In the genomic region with DNA sequence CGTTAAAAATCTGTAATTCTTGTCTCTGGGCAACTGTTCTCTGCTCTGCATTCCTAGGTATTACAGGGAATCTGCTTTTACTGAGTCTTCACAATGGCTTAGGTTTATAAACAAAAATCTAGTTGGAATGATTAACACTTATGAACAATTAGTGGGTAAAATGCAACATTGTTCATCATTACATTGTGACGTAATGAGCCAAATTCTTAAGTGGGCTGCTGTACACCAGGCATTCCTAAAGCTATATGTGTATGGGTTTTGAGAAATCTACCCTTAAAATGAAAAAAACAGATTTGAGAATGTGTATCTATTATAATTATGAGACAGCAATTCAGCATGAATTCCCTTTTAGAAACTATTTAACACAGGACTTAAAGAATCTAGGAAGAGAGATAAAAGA, we compare ENCODE assay signal across 28 cellular contexts. TPM values are rescaled to one million over a fixed set of nuclear protein-coding genes. Genes with fewer than 3 reads are reported as not detected.
"Had no signal": no experiment of that assay in that cellular context is flagged by ENCODE, and none has a peak within 500 bp of the region (broad histone marks: within the 10 kb centered on the region; RNA-seq: fewer than 3 reads in every experiment).

No MANE protein-coding gene starts in this region.

- H2AFZ ChIP-seq: neural progenitor cell, parathyroid adenoma had no signal

- H3K4me1 ChIP-seq: neural progenitor cell, parathyroid adenoma, psoas muscle, spleen, suprapubic skin, testis, tibial nerve, upper lobe of left lung, vagina had no signal

- H3K27ac ChIP-seq: neural progenitor cell, ovary, parathyroid adenoma, psoas muscle, skin epidermis, spleen, suprapubic skin, testis, tibial nerve, upper lobe of left lung, vagina had no signal

- DNase-seq: natural killer cell; occipital lobe; ovary; posterior cingulate gyrus; psoas muscle; right cardiac atrium; spleen; stimulated activated CD4-positive, alpha-beta T cell treated with anti-CD3 and anti-CD28 coated beads, Interleukin-12 subunit alpha, Interleukin-12 subunit beta, amount 100 ng/mL, for 4 hours; stimulated activated CD4-positive, alpha-beta T cell treated with anti-CD3 and anti-CD28 coated beads, Interleukin-1b, Interleukin-23, amount 100 ng/mL, for 48 hours; stimulated activated CD4-positive, alpha-beta T cell treated with anti-CD3 and anti-CD28 coated beads, Interleukin-4, amount 100 ng/mL, for 1 hour; stimulated activated CD4-positive, alpha-beta T cell treated with anti-CD3 and anti-CD28 coated beads, Interleukin-4, amount 100 ng/mL, for 4 hours; stimulated activated CD8-positive, alpha-beta memory T cell treated with anti-CD3 and anti-CD28 coated beads, Interleukin-4, amount 100 ng/mL, for 48 hours; stimulated activated naive CD4-positive, alpha-beta T cell; stimulated activated naive CD8-positive, alpha-beta T cell treated with anti-CD3 and anti-CD28 coated beads, Interleukin-15, amount 100 ng/mL, for 72 hours; stimulated activated naive CD8-positive, alpha-beta T cell treated with anti-CD3 and anti-CD28 coated beads, Interleukin-15, Interleukin-2, amounts not matched to agents 100 U/mL and 50 U/mL, for 24 hours; substantia nigra; testis; upper lobe of left lung had no signal

- FAIRE-seq: urothelium cell line had no signal

- H3K27me3 ChIP-seq: neural progenitor cell, ovary, spleen, suprapubic skin, testis, tibial nerve, upper lobe of left lung, vagina had no signal

- H3K9me3 ChIP-seq: ovary, suprapubic skin, testis, vagina had no signal

- H3K4me2 ChIP-seq: neural progenitor cell, smooth muscle cell had no signal

- H3K36me3 ChIP-seq: neural progenitor cell, ovary, spleen, suprapubic skin, tibial nerve, upper lobe of left lung, vagina had no signal

- H3K4me3 ChIP-seq: neural progenitor cell, ovary, psoas muscle, skin epidermis, smooth muscle cell, spleen, suprapubic skin, testis, tibial nerve, upper lobe of left lung, vagina had no signal

- ATAC-seq: natural killer cell; psoas muscle; right cardiac atrium; sciatic nerve; stimulated activated memory B cell treated with anti-CD40 and anti-IgM and Interleukin-4, amounts not matched to agents 10 μg/mL and 1 μg/mL and 100 μg/mL, for 72 hours; stimulated activated naive CD8-positive, alpha-beta T cell treated with anti-CD3 and anti-CD28 coated beads, Interleukin-15, amount 100 ng/mL, for 72 hours; stimulated activated naive CD8-positive, alpha-beta T cell treated with anti-CD3 and anti-CD28 coated beads, Interleukin-15, Interleukin-2, amounts not matched to agents 100 U/mL and 50 U/mL, for 24 hours had no signal

- H3K9ac ChIP-seq: neural progenitor cell, parathyroid adenoma had no signal

- H3K79me2 ChIP-seq: parathyroid adenoma had no signal

RNA-seq across cellular contexts. Expression of gene ERBB4, which starts 41.5 kb away (rescaled TPM):
- polyA plus RNA-seq: smooth muscle cell had no signal
